Comparison of ENCODE assay signal across 8 cellular contexts in genomic region chr11:123194308-123195181, GRCh38. TPM values are rescaled to one million over a fixed set of nuclear protein-coding genes. Genes with fewer than 3 reads are reported as not detected.
DNase-seq lines count a peak whose midpoint lies in the region; ATAC-seq, FAIRE-seq and TF ChIP-seq lines count a peak whose summit lies in the region.

No MANE protein-coding gene starts in this region.

- H4K20me1 ChIP-seq in neural cell (ENCODE audit: insufficient read depth): no peaks in the 10 kb centered on the region

- no peaks in the 10 kb centered on the region for H3K9me2 ChIP-seq in neural cell (ENCODE audit: insufficient read depth, low read length)

- no peak for TF ChIP-seq CTCF in D721Med (IDR thresholded peaks at IDR 0.05; ENCODE audit: insufficient read depth, missing control alignments)
- TF ChIP-seq CTCF in neural cell (IDR thresholded peaks at IDR 0.05; ENCODE audit: poor library complexity, severe bottlenecking): no peak

- no peak for FAIRE-seq in D721Med (lab: Jason Lieb, UNC)

- H3K9me3 ChIP-seq in neural cell (ENCODE audit: low read length): no peaks in the 10 kb centered on the region

- no peaks in the 10 kb centered on the region for H3F3A ChIP-seq in neural cell (ENCODE audit: insufficient read depth, low read length, poor library complexity, severe bottlenecking)

- TF ChIP-seq RAD21 in neural cell (conservative IDR thresholded peaks at IDR 0.05): no peak

- TF ChIP-seq EP300 in neural cell (conservative IDR thresholded peaks at IDR 0.05; ENCODE audit: poor library complexity, severe bottlenecking): no peak

- peak overlapping the region; percentile 57 for H3K4me3 ChIP-seq in neural cell (ENCODE audit: low read length)

- H3K4me2 ChIP-seq in neural cell (ENCODE audit: low read length): no peak overlapping the region

- H2AFZ ChIP-seq in neural cell (ENCODE audit: low read depth, low read length): no peak overlapping the region

- ATAC-seq in esophagus mucosa (peak; percentile 43), HG02938 (IDR thresholded peaks at IDR 0.05; ENCODE audit: unreplicated experiment) (no peak)

- no peak overlapping the region for H3K9ac ChIP-seq in neural cell (ENCODE audit: low read length)

- DNase-seq in D721Med (ENCODE audit: insufficient read length, low spot score) (peak; percentile 28), NCI-H2227 (lab: John Stamatoyannopoulos, UW; ENCODE audit: unreplicated experiment) (peak; percentile 51), epidermal melanocyte (ENCODE audit: insufficient read length, low spot score) (no peak)
- no peak for DNase-seq in stimulated activated CD4-positive, alpha-beta T cell treated with anti-CD3 and anti-CD28 coated beads, Interleukin-4, amount 100 ng/mL, for 24 hours
- no peak for DNase-seq in activated CD4-positive, alpha-beta T cell treated with anti-CD3 and anti-CD28 coated beads for 1 hour

- no peak overlapping the region for H3K27ac ChIP-seq in neural cell (ENCODE audit: low read length)

- no peaks in the 10 kb centered on the region for H3K36me3 ChIP-seq in neural cell (ENCODE audit: insufficient read depth, low read length)

- H3K27me3 ChIP-seq in neural cell (ENCODE audit: insufficient read depth, low read depth, low read length): peaks cover 47% of the 10 kb centered on the region

- H3K79me2 ChIP-seq in neural cell (replicated peaks; ENCODE audit: insufficient read depth, low read length): no peaks in the 10 kb centered on the region

TF ChIP-seq in neural cell, 6 proteins besides CTCF, POLR2A, EP300 and RAD21:
- TF ChIP-seq TAF1 (IDR thresholded peaks at IDR 0.05; ENCODE audit: low read depth): no peak
- no peak for TF ChIP-seq MXI1 (conservative IDR thresholded peaks at IDR 0.05; ENCODE audit: poor library complexity, severe bottlenecking)
- no peak for TF ChIP-seq POLR2AphosphoS5 (IDR thresholded peaks at IDR 0.05)
- TF ChIP-seq SMC3 (conservative IDR thresholded peaks at IDR 0.05; ENCODE audit: poor library complexity): no peak
- TF ChIP-seq, protein P1, sequence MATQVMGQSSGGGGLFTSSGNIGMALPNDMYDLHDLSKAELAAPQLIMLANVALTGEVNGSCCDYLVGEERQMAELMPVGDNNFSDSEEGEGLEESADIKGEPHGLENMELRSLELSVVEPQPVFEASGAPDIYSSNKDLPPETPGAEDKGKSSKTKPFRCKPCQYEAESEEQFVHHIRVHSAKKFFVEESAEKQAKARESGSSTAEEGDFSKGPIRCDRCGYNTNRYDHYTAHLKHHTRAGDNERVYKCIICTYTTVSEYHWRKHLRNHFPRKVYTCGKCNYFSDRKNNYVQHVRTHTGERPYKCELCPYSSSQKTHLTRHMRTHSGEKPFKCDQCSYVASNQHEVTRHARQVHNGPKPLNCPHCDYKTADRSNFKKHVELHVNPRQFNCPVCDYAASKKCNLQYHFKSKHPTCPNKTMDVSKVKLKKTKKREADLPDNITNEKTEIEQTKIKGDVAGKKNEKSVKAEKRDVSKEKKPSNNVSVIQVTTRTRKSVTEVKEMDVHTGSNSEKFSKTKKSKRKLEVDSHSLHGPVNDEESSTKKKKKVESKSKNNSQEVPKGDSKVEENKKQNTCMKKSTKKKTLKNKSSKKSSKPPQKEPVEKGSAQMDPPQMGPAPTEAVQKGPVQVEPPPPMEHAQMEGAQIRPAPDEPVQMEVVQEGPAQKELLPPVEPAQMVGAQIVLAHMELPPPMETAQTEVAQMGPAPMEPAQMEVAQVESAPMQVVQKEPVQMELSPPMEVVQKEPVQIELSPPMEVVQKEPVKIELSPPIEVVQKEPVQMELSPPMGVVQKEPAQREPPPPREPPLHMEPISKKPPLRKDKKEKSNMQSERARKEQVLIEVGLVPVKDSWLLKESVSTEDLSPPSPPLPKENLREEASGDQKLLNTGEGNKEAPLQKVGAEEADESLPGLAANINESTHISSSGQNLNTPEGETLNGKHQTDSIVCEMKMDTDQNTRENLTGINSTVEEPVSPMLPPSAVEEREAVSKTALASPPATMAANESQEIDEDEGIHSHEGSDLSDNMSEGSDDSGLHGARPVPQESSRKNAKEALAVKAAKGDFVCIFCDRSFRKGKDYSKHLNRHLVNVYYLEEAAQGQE (IDR thresholded peaks at IDR 0.05; ENCODE audit: borderline replicate concordance): no peak
- TF ChIP-seq EZH2 (IDR thresholded peaks at IDR 0.05; ENCODE audit: borderline replicate concordance, insufficient read depth, low read length, poor library complexity, severe bottlenecking): no peak
TF ChIP-seq in neural cell: peak in this region for 0.

RNA-seq across cellular contexts. Expression of gene CLMP, which starts 0.5 kb away (rescaled TPM):
- total RNA-seq in esophagus mucosa: 3.7 TPM
- 0.14 TPM in 1 of 2 replicates, not detected in the other for polyA plus RNA-seq in neural cell
- 0.35 TPM in 1 of 2 replicates, not detected in the other for polyA minus RNA-seq in neural cell

Comparison
In these comparisons a context has a peak if more than half of its experiments do, and no peak if none do; other contexts are left out.
1. DNase-seq: peak in D721Med (single experiment) and NCI-H2227 (single experiment); none in epidermal melanocyte (single experiment), stimulated activated CD4-positive, alpha-beta T cell treated with anti-CD3 and anti-CD28 coated beads, Interleukin-4, amount 100 ng/mL, for 24 hours (single experiment) and activated CD4-positive, alpha-beta T cell treated with anti-CD3 and anti-CD28 coated beads for 1 hour (single experiment).